ENCODE assay signal across 1 cellular context in the genomic region with DNA sequence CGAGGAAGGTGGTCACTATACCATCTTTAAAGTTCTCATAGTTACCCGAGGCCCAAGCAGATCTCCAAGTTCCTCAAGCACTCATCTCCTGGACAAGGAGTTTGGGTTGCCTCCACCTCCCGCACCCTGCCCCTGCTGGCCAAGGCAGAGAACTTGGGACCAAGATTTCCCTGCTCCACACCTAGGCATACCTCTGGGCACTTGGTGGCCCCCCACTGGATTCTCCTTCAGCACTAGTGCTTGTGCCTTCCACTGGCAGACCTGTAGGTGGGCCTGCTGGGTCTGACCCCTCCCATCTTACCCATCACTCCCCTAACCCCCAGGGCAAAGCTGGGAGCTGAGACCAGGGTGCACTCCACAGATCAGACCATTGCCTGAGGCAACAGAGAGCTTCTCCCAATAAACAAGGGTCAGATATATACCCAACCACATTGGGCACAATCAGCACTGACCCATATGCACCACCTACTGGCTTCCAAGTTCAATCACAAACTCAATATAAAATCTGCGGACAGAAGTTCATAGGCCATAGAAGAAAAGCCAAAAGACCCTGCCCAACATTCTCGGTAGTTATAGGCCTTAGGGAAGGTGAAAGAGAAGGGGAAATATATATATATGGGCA.
TF ChIP-seq lines count a peak whose summit lies in the region.

No MANE protein-coding gene starts in this region.

TF ChIP-seq in GM23338, 12 proteins besides CTCF, POLR2A, EP300 and RAD21 (continued from another document):
- TF ChIP-seq, protein P1, sequence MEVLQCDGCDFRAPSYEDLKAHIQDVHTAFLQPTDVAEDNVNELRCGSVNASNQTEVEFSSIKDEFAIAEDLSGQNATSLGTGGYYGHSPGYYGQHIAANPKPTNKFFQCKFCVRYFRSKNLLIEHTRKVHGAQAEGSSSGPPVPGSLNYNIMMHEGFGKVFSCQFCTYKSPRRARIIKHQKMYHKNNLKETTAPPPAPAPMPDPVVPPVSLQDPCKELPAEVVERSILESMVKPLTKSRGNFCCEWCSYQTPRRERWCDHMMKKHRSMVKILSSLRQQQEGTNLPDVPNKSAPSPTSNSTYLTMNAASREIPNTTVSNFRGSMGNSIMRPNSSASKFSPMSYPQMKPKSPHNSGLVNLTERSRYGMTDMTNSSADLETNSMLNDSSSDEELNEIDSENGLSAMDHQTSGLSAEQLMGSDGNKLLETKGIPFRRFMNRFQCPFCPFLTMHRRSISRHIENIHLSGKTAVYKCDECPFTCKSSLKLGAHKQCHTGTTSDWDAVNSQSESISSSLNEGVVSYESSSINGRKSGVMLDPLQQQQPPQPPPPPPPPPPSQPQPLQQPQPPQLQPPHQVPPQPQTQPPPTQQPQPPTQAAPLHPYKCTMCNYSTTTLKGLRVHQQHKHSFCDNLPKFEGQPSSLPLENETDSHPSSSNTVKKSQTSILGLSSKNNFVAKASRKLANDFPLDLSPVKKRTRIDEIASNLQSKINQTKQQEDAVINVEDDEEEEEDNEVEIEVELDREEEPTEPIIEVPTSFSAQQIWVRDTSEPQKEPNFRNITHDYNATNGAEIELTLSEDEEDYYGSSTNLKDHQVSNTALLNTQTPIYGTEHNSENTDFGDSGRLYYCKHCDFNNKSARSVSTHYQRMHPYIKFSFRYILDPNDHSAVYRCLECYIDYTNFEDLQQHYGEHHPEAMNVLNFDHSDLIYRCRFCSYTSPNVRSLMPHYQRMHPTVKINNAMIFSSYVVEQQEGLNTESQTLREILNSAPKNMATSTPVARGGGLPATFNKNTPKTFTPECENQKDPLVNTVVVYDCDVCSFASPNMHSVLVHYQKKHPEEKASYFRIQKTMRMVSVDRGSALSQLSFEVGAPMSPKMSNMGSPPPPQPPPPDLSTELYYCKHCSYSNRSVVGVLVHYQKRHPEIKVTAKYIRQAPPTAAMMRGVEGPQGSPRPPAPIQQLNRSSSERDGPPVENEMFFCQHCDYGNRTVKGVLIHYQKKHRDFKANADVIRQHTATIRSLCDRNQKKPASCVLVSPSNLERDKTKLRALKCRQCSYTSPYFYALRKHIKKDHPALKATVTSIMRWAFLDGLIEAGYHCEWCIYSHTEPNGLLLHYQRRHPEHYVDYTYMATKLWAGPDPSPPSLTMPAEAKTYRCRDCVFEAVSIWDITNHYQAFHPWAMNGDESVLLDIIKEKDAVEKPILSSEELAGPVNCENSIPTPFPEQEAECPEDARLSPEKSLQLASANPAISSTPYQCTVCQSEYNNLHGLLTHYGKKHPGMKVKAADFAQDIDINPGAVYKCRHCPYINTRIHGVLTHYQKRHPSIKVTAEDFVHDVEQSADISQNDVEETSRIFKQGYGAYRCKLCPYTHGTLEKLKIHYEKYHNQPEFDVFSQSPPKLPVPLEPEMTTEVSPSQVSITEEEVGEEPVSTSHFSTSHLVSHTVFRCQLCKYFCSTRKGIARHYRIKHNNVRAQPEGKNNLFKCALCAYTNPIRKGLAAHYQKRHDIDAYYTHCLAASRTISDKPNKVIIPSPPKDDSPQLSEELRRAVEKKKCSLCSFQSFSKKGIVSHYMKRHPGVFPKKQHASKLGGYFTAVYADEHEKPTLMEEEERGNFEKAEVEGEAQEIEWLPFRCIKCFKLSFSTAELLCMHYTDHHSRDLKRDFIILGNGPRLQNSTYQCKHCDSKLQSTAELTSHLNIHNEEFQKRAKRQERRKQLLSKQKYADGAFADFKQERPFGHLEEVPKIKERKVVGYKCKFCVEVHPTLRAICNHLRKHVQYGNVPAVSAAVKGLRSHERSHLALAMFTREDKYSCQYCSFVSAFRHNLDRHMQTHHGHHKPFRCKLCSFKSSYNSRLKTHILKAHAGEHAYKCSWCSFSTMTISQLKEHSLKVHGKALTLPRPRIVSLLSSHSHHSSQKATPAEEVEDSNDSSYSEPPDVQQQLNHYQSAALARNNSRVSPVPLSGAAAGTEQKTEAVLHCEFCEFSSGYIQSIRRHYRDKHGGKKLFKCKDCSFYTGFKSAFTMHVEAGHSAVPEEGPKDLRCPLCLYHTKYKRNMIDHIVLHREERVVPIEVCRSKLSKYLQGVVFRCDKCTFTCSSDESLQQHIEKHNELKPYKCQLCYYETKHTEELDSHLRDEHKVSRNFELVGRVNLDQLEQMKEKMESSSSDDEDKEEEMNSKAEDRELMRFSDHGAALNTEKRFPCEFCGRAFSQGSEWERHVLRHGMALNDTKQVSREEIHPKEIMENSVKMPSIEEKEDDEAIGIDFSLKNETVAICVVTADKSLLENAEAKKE (CRISPR knock-in tag; IDR thresholded peaks at IDR 0.05), result no peak
- TF ChIP-seq ZNF114 (CRISPR knock-in tag; IDR thresholded peaks at IDR 0.05), result no peak
- TF ChIP-seq CREB1 (CRISPR knock-in tag; IDR thresholded peaks at IDR 0.05; ENCODE audit: low read depth), result no peak
- no peak for TF ChIP-seq STAT1 (IDR thresholded peaks at IDR 0.05; ENCODE audit: unreplicated experiment)
- TF ChIP-seq, protein P2, sequence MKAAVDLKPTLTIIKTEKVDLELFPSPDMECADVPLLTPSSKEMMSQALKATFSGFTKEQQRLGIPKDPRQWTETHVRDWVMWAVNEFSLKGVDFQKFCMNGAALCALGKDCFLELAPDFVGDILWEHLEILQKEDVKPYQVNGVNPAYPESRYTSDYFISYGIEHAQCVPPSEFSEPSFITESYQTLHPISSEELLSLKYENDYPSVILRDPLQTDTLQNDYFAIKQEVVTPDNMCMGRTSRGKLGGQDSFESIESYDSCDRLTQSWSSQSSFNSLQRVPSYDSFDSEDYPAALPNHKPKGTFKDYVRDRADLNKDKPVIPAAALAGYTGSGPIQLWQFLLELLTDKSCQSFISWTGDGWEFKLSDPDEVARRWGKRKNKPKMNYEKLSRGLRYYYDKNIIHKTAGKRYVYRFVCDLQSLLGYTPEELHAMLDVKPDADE (IDR thresholded peaks at IDR 0.05), result no peak
- TF ChIP-seq NANOG (IDR thresholded peaks at IDR 0.05; ENCODE audit: borderline replicate concordance), result no peak
